ENCODE assay signal across 20 cellular contexts in the genomic region with DNA sequence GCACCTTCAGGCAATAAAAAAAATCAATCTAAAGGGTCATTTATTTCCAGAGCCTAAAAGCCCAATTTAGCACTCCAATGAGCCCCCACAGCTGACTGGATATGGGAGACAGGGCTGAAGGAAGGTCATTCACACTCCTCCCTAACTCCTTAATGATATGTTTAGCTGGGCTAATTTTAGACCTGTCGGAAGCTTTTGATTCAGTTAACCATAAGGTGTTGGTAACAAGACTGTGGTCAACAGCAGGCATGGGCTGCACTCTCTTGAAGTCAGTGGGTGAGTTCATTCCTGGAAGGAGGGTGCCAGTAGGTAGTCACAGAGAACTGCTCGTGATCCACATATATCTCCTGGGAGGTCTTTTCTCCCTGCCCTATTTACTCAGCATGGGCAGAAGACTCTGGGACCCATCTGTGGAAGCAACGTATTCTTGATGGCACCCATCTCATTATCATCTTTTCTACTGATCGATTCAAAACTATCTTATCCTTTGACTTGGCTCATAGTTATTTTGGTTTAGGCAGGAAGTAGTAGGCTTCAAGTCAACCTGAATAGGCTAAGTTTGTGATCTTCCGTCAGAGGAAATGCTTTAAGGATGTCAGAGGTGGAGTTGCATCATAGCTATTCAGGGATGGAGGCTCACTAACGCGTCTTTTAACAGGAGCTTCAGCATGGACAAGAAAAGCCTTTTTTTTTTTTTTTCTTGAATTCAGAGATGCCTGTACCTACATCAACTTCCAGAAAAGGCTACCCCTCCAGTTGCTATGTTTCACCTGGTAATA.
A peak's percentile ranks its signal among the peaks of the same experiment; 100 is the strongest.
DNase-seq lines count a peak whose midpoint lies in the region; ATAC-seq and TF ChIP-seq lines count a peak whose summit lies in the region.
"Had no signal": no experiment of that assay in that cellular context is flagged by ENCODE, and none has a peak within 500 bp of the region (broad histone marks: within the 10 kb centered on the region; RNA-seq: fewer than 3 reads in every experiment).

No MANE protein-coding gene starts in this region.

- TF ChIP-seq CTCF in CD4-positive, alpha-beta T cell (IDR thresholded peaks at IDR 0.05), result no peak
- TF ChIP-seq CTCF in cardiac muscle cell (IDR thresholded peaks at IDR 0.05; ENCODE audit: low read depth, low read length), result no peak
- TF ChIP-seq CTCF in psoas muscle (IDR thresholded peaks at IDR 0.05), result no peak

- H3K9me3 ChIP-seq in CD4-positive, alpha-beta T cell (ENCODE audit: control insufficient read depth, low read length), result no peaks in the 10 kb centered on the region
- H3K9me3 ChIP-seq in cardiac muscle cell (ENCODE audit: low read depth) (no peaks in the 10 kb centered on the region), psoas muscle (no peaks in the 10 kb centered on the region)
- H3K9me3 ChIP-seq: SJCRH30 had no signal

- H3K4me1 ChIP-seq in cardiac muscle cell (ENCODE audit: low read depth) (peaks cover 30% of the 10 kb centered on the region), psoas muscle (peaks cover 32% of the 10 kb centered on the region)

- ATAC-seq in CD4-positive, alpha-beta T cell (ENCODE audit: poor library complexity), result peak; percentile 57
- ATAC-seq in psoas muscle (peak; percentile 78 to 95 (median 89)), GM18873 (IDR thresholded peaks at IDR 0.05; ENCODE audit: low FRiP score, unreplicated experiment) (no peak), HG02798 (IDR thresholded peaks at IDR 0.05; ENCODE audit: poor library complexity, unreplicated experiment) (no peak)

- intact Hi-C loops in CD4-positive, alpha-beta T cell (cut with DNase I, micrococcal nuclease), result no loop called here
- intact Hi-C loops in psoas muscle (cut with DNase I), result loop anchor here in 1 of 2 donors (5.0 kb wide), 1 partner anchor 236 kb away; no protein-coding TSS in a partner anchor

- H3K27me3 ChIP-seq in CD4-positive, alpha-beta T cell (ENCODE audit: control insufficient read depth, insufficient read depth, low read length), result no peaks in the 10 kb centered on the region
- H3K27me3 ChIP-seq in cardiac muscle cell (no peaks in the 10 kb centered on the region), psoas muscle (ENCODE audit: insufficient read depth in 3 of 3, low read length in 2 of 3) (no peaks in the 10 kb centered on the region)
- H3K27me3 ChIP-seq: SJCRH30 had no signal

- no peak overlapping the region for H3K27ac Mint-ChIP-seq in CD4-positive, alpha-beta T cell

- H3K36me3 ChIP-seq in cardiac muscle cell, result no peaks in the 10 kb centered on the region
- no peaks in the 10 kb centered on the region for H3K36me3 ChIP-seq in psoas muscle (ENCODE audit: insufficient read depth in 1 of 2, low read depth in 1 of 2)
- H3K36me3 ChIP-seq: SJCRH30 had no signal

- H3K4me3 Mint-ChIP-seq in CD4-positive, alpha-beta T cell, result no peak overlapping the region

- H3K4me1 Mint-ChIP-seq in CD4-positive, alpha-beta T cell (ENCODE audit: low read depth), result peaks cover 5% of the 10 kb centered on the region

- peak; percentile 11 for DNase-seq in DMS 273 (lab: John Stamatoyannopoulos, UW; ENCODE audit: unreplicated experiment)
- no peak for DNase-seq in DMS 273 treated with DMSO at 0.1 percent for 48 hours (lab: John Stamatoyannopoulos, UW)
- no peak for DNase-seq in CD4-positive, alpha-beta T cell
- peak in 1 of 2 donors; percentile 65 for DNase-seq in cardiac muscle cell (ENCODE audit: low read depth in 1 of 2, low spot score in 1 of 2)
- no peak for DNase-seq in psoas muscle
- no peak for DNase-seq in activated CD4-positive, alpha-beta T cell treated with anti-CD3 and anti-CD28 coated beads, Interleukin-2, amount 50 U/mL, for 4 hours
- DNase-seq: AML-193, GM23248, HCEC 1CT, NCI-H1105 treated with DMSO at 0.1 percent for 48 hours, NCI-H1694, NCI-H2081 treated with DMSO at 0.1 percent for 48 hours, NCI-H510A treated with DMSO at 0.1 percent for 48 hours, PC-9, SJCRH30 had no signal

- no peak overlapping the region for H3K27ac ChIP-seq in CD4-positive, alpha-beta T cell (ENCODE audit: low read depth, low read length)
- H3K27ac ChIP-seq in cardiac muscle cell, result peak overlapping the region; percentile 48
- peak overlapping the region; percentile 85 for H3K27ac ChIP-seq in psoas muscle
- H3K27ac ChIP-seq: 22Rv1, C4-2B, GM23248, PC-9, RWPE1, SJCRH30 had no signal

- H3K4me3 ChIP-seq in cardiac muscle cell, result no peak overlapping the region
- H3K4me3 ChIP-seq in psoas muscle, result no peak overlapping the region
- H3K4me3 ChIP-seq: GM23248, PC-9, SJCRH30 had no signal

- 32 to 57% (median 35%) methylated on average over 7 of the region's 7 CpGs for WGBS in psoas muscle, 3 donors

- H3K27me3 Mint-ChIP-seq in CD4-positive, alpha-beta T cell, result no peaks in the 10 kb centered on the region

- CTCF ChIA-PET in CD4-positive, alpha-beta T cell (lab: Charles Lee), result no interaction called here

- H3K36me3 Mint-ChIP-seq in CD4-positive, alpha-beta T cell (ENCODE audit: low read depth), result no peaks in the 10 kb centered on the region

- peaks cover 6% of the 10 kb centered on the region for H3K9me3 Mint-ChIP-seq in CD4-positive, alpha-beta T cell

- POLR2A ChIA-PET in CD4-positive, alpha-beta T cell (lab: Charles Lee), result interaction anchor here (0.7 kb wide), 1 partner anchor 15 kb away, joined by 3 read pairs; no protein-coding TSS in a partner anchor

Comparison
In these comparisons a context has a peak if more than half of its experiments do, and no peak if none do; other contexts are left out.
1. ATAC-seq: peak in CD4-positive, alpha-beta T cell (single experiment) and psoas muscle (4 of 4); none in GM18873 (single experiment) and HG02798 (single experiment).